ENCODE assay signal across 1 cellular context in the genomic region with DNA sequence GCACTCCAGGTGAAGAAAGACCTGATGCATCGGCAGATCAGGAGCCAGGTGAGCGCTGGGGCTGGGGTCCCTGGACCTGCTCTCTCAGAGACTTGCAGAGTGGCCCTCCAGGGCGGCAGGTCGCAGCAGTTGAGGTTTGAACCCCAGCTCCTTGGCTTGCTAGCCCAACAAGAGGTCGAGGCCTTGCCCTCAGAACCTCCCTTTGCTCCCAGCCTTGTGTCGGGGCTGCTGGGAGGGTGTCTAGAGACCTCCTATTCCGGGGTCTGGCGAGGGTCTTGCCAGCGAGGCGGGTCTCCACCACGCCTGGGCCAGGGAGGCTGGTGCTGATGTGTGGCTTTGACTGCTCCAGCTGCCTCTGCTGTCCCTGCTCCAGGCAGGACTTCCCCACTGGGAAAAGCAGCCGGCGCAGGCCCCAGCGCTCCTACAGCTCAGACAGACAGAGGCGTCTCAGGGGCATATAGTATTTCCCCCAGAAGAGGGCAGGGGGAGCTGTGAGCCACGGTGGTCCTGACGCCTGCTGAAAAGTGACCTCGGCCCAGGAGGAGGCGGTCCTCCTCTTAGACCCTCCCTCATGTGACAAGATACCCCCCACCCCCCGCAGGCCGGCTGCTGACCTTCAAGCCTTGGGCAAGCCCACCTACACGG.
TF ChIP-seq lines count a peak whose summit lies in the region.

No MANE protein-coding gene starts in this region.

TF ChIP-seq in HCT116, 20 proteins besides CTCF, POLR2A, EP300 and RAD21:
- TF ChIP-seq EGR1 (IDR thresholded peaks at IDR 0.05; ENCODE audit: low read depth) (no peak), JUND (IDR thresholded peaks at IDR 0.05) (no peak), CBX3 (IDR thresholded peaks at IDR 0.05; ENCODE audit: low read depth) (no peak), EZH2phosphoT487 (IDR thresholded peaks at IDR 0.05; ENCODE audit: borderline replicate concordance) (no peak), POLR2AphosphoS5 (IDR thresholded peaks at IDR 0.05; ENCODE audit: low read depth, low read length) (no peak), ZFX (IDR thresholded peaks at IDR 0.05) (no peak), SRF (IDR thresholded peaks at IDR 0.05; ENCODE audit: low read depth) (no peak), ELF1 (IDR thresholded peaks at IDR 0.05; ENCODE audit: borderline replicate concordance, low read depth) (no peak), EZH2 (IDR thresholded peaks at IDR 0.05) (no peak), SP1 (IDR thresholded peaks at IDR 0.05; ENCODE audit: low read depth) (no peak)
- TF ChIP-seq, protein P1, sequence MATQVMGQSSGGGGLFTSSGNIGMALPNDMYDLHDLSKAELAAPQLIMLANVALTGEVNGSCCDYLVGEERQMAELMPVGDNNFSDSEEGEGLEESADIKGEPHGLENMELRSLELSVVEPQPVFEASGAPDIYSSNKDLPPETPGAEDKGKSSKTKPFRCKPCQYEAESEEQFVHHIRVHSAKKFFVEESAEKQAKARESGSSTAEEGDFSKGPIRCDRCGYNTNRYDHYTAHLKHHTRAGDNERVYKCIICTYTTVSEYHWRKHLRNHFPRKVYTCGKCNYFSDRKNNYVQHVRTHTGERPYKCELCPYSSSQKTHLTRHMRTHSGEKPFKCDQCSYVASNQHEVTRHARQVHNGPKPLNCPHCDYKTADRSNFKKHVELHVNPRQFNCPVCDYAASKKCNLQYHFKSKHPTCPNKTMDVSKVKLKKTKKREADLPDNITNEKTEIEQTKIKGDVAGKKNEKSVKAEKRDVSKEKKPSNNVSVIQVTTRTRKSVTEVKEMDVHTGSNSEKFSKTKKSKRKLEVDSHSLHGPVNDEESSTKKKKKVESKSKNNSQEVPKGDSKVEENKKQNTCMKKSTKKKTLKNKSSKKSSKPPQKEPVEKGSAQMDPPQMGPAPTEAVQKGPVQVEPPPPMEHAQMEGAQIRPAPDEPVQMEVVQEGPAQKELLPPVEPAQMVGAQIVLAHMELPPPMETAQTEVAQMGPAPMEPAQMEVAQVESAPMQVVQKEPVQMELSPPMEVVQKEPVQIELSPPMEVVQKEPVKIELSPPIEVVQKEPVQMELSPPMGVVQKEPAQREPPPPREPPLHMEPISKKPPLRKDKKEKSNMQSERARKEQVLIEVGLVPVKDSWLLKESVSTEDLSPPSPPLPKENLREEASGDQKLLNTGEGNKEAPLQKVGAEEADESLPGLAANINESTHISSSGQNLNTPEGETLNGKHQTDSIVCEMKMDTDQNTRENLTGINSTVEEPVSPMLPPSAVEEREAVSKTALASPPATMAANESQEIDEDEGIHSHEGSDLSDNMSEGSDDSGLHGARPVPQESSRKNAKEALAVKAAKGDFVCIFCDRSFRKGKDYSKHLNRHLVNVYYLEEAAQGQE (IDR thresholded peaks at IDR 0.05; ENCODE audit: low read depth) = no peak
